In genomic region chr7:826230-826905, GRCh38 we compare ENCODE assay signal across 1 cellular context.
TF ChIP-seq lines count a peak whose summit lies in the region.

No MANE protein-coding gene starts in this region.

TF ChIP-seq in endothelial cell of umbilical vein, 7 proteins besides CTCF, POLR2A, EP300 and RAD21 (continued from another document):
- no peak for TF ChIP-seq MAX (IDR thresholded peaks at IDR 0.05; ENCODE audit: insufficient read depth, insufficient read length)
